Comparison of ENCODE assay signal across 30 cellular contexts in genomic region chr9:98929866-98930265, GRCh38.
DNase-seq lines count a peak whose midpoint lies in the region; TF ChIP-seq lines count a peak whose summit lies in the region.
"Had no signal": no experiment of that assay in that cellular context is flagged by ENCODE, and none has a peak within 500 bp of the region (broad histone marks: within the 10 kb centered on the region; RNA-seq: fewer than 3 reads in every experiment).

No MANE protein-coding gene starts in this region.

- no peaks in the 10 kb centered on the region for H3K36me3 Mint-ChIP-seq in nephron (ENCODE audit: low read depth)

- H3K4me1 ChIP-seq in HEK293 (ENCODE audit: control insufficient read depth, insufficient read depth, low read length) (peaks cover 7% of the 10 kb centered on the region), adipocyte (ENCODE audit: control insufficient read depth, insufficient read depth, low read length) (no peaks in the 10 kb centered on the region)
- H3K4me1 ChIP-seq: esophagus squamous epithelium, vagina had no signal

- CTCF ChIA-PET in HEK293 (lab: Yijun Ruan, JAX) = no interaction called here

- TF ChIP-seq CTCF in HEK293 (tag by site-specific recombination; IDR thresholded peaks at IDR 0.05) (no peak), nephron (IDR thresholded peaks at IDR 0.05; ENCODE audit: unreplicated experiment in 3 of 3) (no peak)

- H3K27ac ChIP-seq in HEK293 (ENCODE audit: extremely low read depth, low read depth, low read length) = peak overlapping the region; percentile 37; the same call in 1 of the 2 replicates
- H3K27ac ChIP-seq: esophagus squamous epithelium, PC-9, thoracic aorta, vagina had no signal

- H3K4me3 Mint-ChIP-seq in nephron = peak overlapping the region in 2 of 3 experiments; percentile 18 to 19
- H3K4me3 Mint-ChIP-seq: activated B cell treated with CpG ODN at 0.5 μM for 24 hours; activated T-cell treated with anti-CD3 and anti-CD28 coated beads, Interleukin-2, amount 50 U/mL, for 72 hours; dendritic cell treated with granulocyte-macrophage colony-stimulating factor and Interleukin-4, amounts not matched to agents 40 ng/mL and 50 ng/mL, for 4 days; endodermal cell; HFFc6 had no signal

- H3K9me3 Mint-ChIP-seq in nephron = no peaks in the 10 kb centered on the region
- H3K9me3 Mint-ChIP-seq: activated B cell treated with CpG ODN at 0.5 μM for 24 hours; activated T-cell treated with anti-CD3 and anti-CD28 coated beads, Interleukin-2, amount 50 U/mL, for 72 hours; dendritic cell treated with granulocyte-macrophage colony-stimulating factor and Interleukin-4, amounts not matched to agents 40 ng/mL and 50 ng/mL, for 4 days; endodermal cell; HFFc6 had no signal

- H3K27me3 ChIP-seq in adipocyte (replicated peaks; ENCODE audit: control insufficient read depth, insufficient read depth, low read length) = peaks cover 10% of the 10 kb centered on the region
- H3K27me3 ChIP-seq: esophagus squamous epithelium, vagina had no signal

- POLR2A ChIA-PET in HEK293 (lab: Yijun Ruan, JAX) = interaction anchor here (0.9 kb wide), 1 partner anchor 43 kb away, joined by 3 read pairs; no protein-coding TSS in a partner anchor

- no peak for TF ChIP-seq POLR2A in erythroblast (IDR thresholded peaks at IDR 0.05; ENCODE audit: low read length)

- H3K9me3 ChIP-seq in HEK293 (ENCODE audit: control insufficient read depth, insufficient read depth, low read depth, low read length) (no peaks in the 10 kb centered on the region), adipocyte (ENCODE audit: control insufficient read depth, low read length) (no peaks in the 10 kb centered on the region)
- H3K9me3 ChIP-seq: esophagus squamous epithelium, thoracic aorta, vagina had no signal

- H3K4me3 ChIP-seq in HEK293 (ENCODE audit: low read depth, low read length) (no peak overlapping the region), adipocyte (ENCODE audit: low read length) (no peak overlapping the region)
- H3K4me3 ChIP-seq: esophagus squamous epithelium, PC-9, thoracic aorta, vagina had no signal

- H3K36me3 ChIP-seq in HEK293 (ENCODE audit: control insufficient read depth in 2 of 2, insufficient read depth in 1 of 2, low read length in 2 of 2) = no peaks in the 10 kb centered on the region
- H3K36me3 ChIP-seq in adipocyte (ENCODE audit: control insufficient read depth, insufficient read depth, low read length, severe bottlenecking) = no peaks in the 10 kb centered on the region
- H3K36me3 ChIP-seq: esophagus squamous epithelium, thoracic aorta, vagina had no signal

- DNase-seq in adipocyte (ENCODE audit: low read depth) = peak; percentile 80
- peak; percentile 41 to 60 for DNase-seq in erythroblast (lab: John Stamatoyannopoulos, UW)
- DNase-seq in UCSD-AML1 (lab: John Stamatoyannopoulos, UW; ENCODE audit: unreplicated experiment) = no peak
- no peak for DNase-seq in T-helper 1 cell
- DNase-seq in activated CD4-positive, CD25-positive, alpha-beta regulatory T cell (lab: John Stamatoyannopoulos, UW) = no peak
- no peak for DNase-seq in AG20443 (ENCODE audit: low spot score)
- DNase-seq: activated B cell treated with CpG ODN at 0.5 μM for 24 hours; activated CD4-positive, alpha-beta T cell treated with anti-CD3 and anti-CD28 coated beads, Interleukin-2, amount 50 U/mL, for 4 hours; activated naive CD4-positive, alpha-beta T cell treated with Interleukin-2 at 50 U/mL for 16 hours; activated T-cell treated with anti-CD3 and anti-CD28 coated beads, Interleukin-2, amount 50 U/mL, for 72 hours; amniotic stem cell; caudate nucleus; endodermal cell; esophagus squamous epithelium; HFFc6; mammary epithelial cell; NCI-H1092; NCI-H187 treated with DMSO at 0.1 percent for 48 hours; NCI-H524 treated with DMSO at 0.1 percent for 48 hours; NK-92 treated with Interleukin-12 subunit alpha and Interleukin-12 subunit beta, amount 100 ng/mL, for 24 hours; PC-9; SHP77; stimulated activated CD4-positive, alpha-beta T cell treated with anti-CD3 and anti-CD28 coated beads, Interleukin-15, amount 100 ng/mL, for 24 hours; stimulated activated naive CD4-positive, alpha-beta T cell treated with Interleukin-2 at 50 U/mL for 16 hours; T1000 had no signal

- peaks cover 7% of the 10 kb centered on the region for H3K27me3 Mint-ChIP-seq in nephron (ENCODE audit: low read depth)

- H3K27ac Mint-ChIP-seq in nephron = peak overlapping the region; percentile 94 to 99 (median 95)
- H3K27ac Mint-ChIP-seq: activated B cell treated with CpG ODN at 0.5 μM for 24 hours; activated T-cell treated with anti-CD3 and anti-CD28 coated beads, Interleukin-2, amount 50 U/mL, for 72 hours; dendritic cell treated with granulocyte-macrophage colony-stimulating factor and Interleukin-4, amounts not matched to agents 40 ng/mL and 50 ng/mL, for 4 days; endodermal cell; HFFc6 had no signal

- peaks cover 66% of the 10 kb centered on the region for H3K4me1 Mint-ChIP-seq in nephron
- H3K4me1 Mint-ChIP-seq: activated B cell treated with CpG ODN at 0.5 μM for 24 hours had no signal

- no peak overlapping the region for H3K9ac ChIP-seq in adipocyte (ENCODE audit: low read length)

TF ChIP-seq in HEK293, 187 proteins besides CTCF, POLR2A, EP300 and RAD21:
- TF ChIP-seq FEZF1 (tag by site-specific recombination; IDR thresholded peaks at IDR 0.05) = 0 out of 2 replicates have a peak, but pooled peaks have one; percentile 26
- TF ChIP-seq ZNF433 (tag by site-specific recombination; IDR thresholded peaks at IDR 0.05; ENCODE audit: low read depth) = no peak
- no peak for TF ChIP-seq KLF8 (tag by site-specific recombination; IDR thresholded peaks at IDR 0.05)
- TF ChIP-seq ZNF629 (tag by site-specific recombination; IDR thresholded peaks at IDR 0.05) = peak; percentile 53
- TF ChIP-seq KLF1 (tag by site-specific recombination; IDR thresholded peaks at IDR 0.05) = no peak
- TF ChIP-seq ZNF701 (tag by site-specific recombination; IDR thresholded peaks at IDR 0.05) = no peak

Comparison
In these comparisons a context has a peak if more than half of its experiments do, and no peak if none do; other contexts are left out.
1. DNase-seq: peak in adipocyte (single experiment) and erythroblast (2 of 2); none in UCSD-AML1 (single experiment), T-helper 1 cell (0 of 5), activated CD4-positive, CD25-positive, alpha-beta regulatory T cell (0 of 4) and AG20443 (single experiment).